13 cellular contexts compared by ENCODE assay signal in the genomic region with DNA sequence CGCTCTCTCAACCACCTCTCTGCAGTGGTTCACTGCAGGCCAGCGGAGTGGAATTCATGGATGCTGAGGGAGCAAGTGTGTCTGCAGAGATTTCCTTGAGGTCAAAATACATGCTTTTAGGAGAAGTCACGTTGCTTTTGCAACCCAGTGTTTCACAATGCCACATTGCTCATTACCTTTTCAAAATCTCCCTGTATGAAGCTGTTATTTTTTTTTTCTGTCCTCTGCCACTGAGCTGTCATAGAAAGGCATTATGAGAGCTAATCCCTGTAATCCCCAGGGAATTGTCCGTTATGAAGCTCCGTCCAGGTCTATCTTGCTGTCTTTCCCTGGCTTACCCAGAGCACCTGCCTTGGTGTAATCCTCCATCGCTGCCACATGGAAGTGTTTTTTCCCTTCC.
DNase-seq lines count a peak whose midpoint lies in the region; ATAC-seq and TF ChIP-seq lines count a peak whose summit lies in the region.
"Had no signal": no experiment of that assay in that cellular context is flagged by ENCODE, and none has a peak within 500 bp of the region (broad histone marks: within the 10 kb centered on the region; RNA-seq: fewer than 3 reads in every experiment).

No MANE protein-coding gene starts in this region.

- DNase-seq in AG10803 (ENCODE audit: low read depth) (peak; percentile 96), LHCN-M2 (ENCODE audit: low read depth) (peak; percentile 90), breast epithelium (ENCODE audit: low spot score in 2 of 2) (no peak), myocyte (ENCODE audit: low read depth) (peak; percentile 40), T-helper 17 cell (no peak), activated T-cell treated with anti-CD3 and anti-CD28 coated beads for 4 hours (no peak)
- DNase-seq in CD8-positive, alpha-beta memory T cell = no peak
- DNase-seq in effector CD8-positive, alpha-beta T cell (lab: John Stamatoyannopoulos, UW) = no peak
- DNase-seq: CD4-positive, alpha-beta T cell; NCI-H2029 treated with DMSO at 0.1 percent for 48 hours; SIG-M5 had no signal

- intact Hi-C loops in breast epithelium (cut with DNase I; ENCODE audit: low total_unique reads) = loop anchor here (10.0 kb wide), 1 partner anchor 233 kb away; no protein-coding TSS in a partner anchor

- CTCF ChIA-PET in CD8-positive, alpha-beta memory T cell (lab: Charles Lee) = no interaction called here

- H3K36me3 ChIP-seq in breast epithelium = no peaks in the 10 kb centered on the region
- H3K36me3 ChIP-seq in CD8-positive, alpha-beta memory T cell (ENCODE audit: insufficient read depth, low read length) = no peaks in the 10 kb centered on the region

- H3K27me3 Mint-ChIP-seq in T-helper 17 cell = peaks cover 53% of the 10 kb centered on the region
- peaks cover 8 to 45% of the 10 kb centered on the region in 2 donors for H3K27me3 Mint-ChIP-seq in CD8-positive, alpha-beta memory T cell

- H3K4me3 Mint-ChIP-seq in T-helper 17 cell = no peak overlapping the region
- no peak overlapping the region for H3K4me3 Mint-ChIP-seq in CD8-positive, alpha-beta memory T cell
- H3K4me3 Mint-ChIP-seq: activated T-helper 17 cell treated with anti-CD3 and anti-CD28 coated beads, Interleukin-2, amount 50 U/mL, for 72 hours; CD4-positive, alpha-beta T cell; dendritic cell treated with granulocyte-macrophage colony-stimulating factor and Interleukin-4, amounts not matched to agents 40 ng/mL and 50 ng/mL, for 4 days had no signal

- peaks cover 0 to 2% (median 0%) of the 10 kb centered on the region in 5 donors for H3K9me3 Mint-ChIP-seq in CD8-positive, alpha-beta memory T cell
- H3K9me3 Mint-ChIP-seq: activated T-helper 17 cell treated with anti-CD3 and anti-CD28 coated beads, Interleukin-2, amount 50 U/mL, for 72 hours; CD4-positive, alpha-beta T cell; dendritic cell treated with granulocyte-macrophage colony-stimulating factor and Interleukin-4, amounts not matched to agents 40 ng/mL and 50 ng/mL, for 4 days had no signal

- no peaks in the 10 kb centered on the region for H3K27me3 ChIP-seq in breast epithelium
- no peaks in the 10 kb centered on the region for H3K27me3 ChIP-seq in CD8-positive, alpha-beta memory T cell (ENCODE audit: insufficient read depth, low read length, poor library complexity, severe bottlenecking)

- no peak for ATAC-seq in T-helper 17 cell
- ATAC-seq: activated T-helper 17 cell treated with anti-CD3 and anti-CD28 coated beads, Interleukin-2, amount 50 U/mL, for 72 hours had no signal

- H3K27ac Mint-ChIP-seq in T-helper 17 cell = no peak overlapping the region
- no peak overlapping the region for H3K27ac Mint-ChIP-seq in CD8-positive, alpha-beta memory T cell
- H3K27ac Mint-ChIP-seq: activated T-helper 17 cell treated with anti-CD3 and anti-CD28 coated beads, Interleukin-2, amount 50 U/mL, for 72 hours; CD4-positive, alpha-beta T cell; dendritic cell treated with granulocyte-macrophage colony-stimulating factor and Interleukin-4, amounts not matched to agents 40 ng/mL and 50 ng/mL, for 4 days had no signal

- H3K4me1 ChIP-seq in breast epithelium = peaks cover 5 to 6% of the 10 kb centered on the region in 2 donors
- H3K4me1 ChIP-seq in CD8-positive, alpha-beta memory T cell (ENCODE audit: insufficient read depth, low read length) = no peaks in the 10 kb centered on the region

- H3K9me3 ChIP-seq in breast epithelium (no peaks in the 10 kb centered on the region), T-helper 17 cell (ENCODE audit: control insufficient read depth, low read length, poor library complexity, severe bottlenecking) (no peaks in the 10 kb centered on the region)
- H3K9me3 ChIP-seq in CD8-positive, alpha-beta memory T cell (ENCODE audit: low read length) = no peaks in the 10 kb centered on the region

- POLR2A ChIA-PET in CD8-positive, alpha-beta memory T cell (lab: Charles Lee) = no interaction called here

- H3K4me3 ChIP-seq in AG10803 (ENCODE audit: low read length) (no peak overlapping the region), breast epithelium (no peak overlapping the region)
- no peak overlapping the region for H3K4me3 ChIP-seq in CD8-positive, alpha-beta memory T cell (ENCODE audit: low read length)

- H3K36me3 Mint-ChIP-seq in T-helper 17 cell (ENCODE audit: low read depth) = peaks cover 7% of the 10 kb centered on the region
- H3K36me3 Mint-ChIP-seq in CD8-positive, alpha-beta memory T cell = no peaks in the 10 kb centered on the region

- H3K4me1 Mint-ChIP-seq in T-helper 17 cell = peaks cover 7% of the 10 kb centered on the region
- H3K4me1 Mint-ChIP-seq in CD8-positive, alpha-beta memory T cell = no peaks in the 10 kb centered on the region
- H3K4me1 Mint-ChIP-seq: activated T-helper 17 cell treated with anti-CD3 and anti-CD28 coated beads, Interleukin-2, amount 50 U/mL, for 72 hours had no signal

- TF ChIP-seq CTCF in AG10803 (conservative IDR thresholded peaks at IDR 0.05; ENCODE audit: low read length) (no peak), breast epithelium (IDR thresholded peaks at IDR 0.05) (no peak)

- TF ChIP-seq POLR2A in breast epithelium (IDR thresholded peaks at IDR 0.05) = no peak

- peak overlapping the region; percentile 82 to 83 for H3K27ac ChIP-seq in breast epithelium
- no peak overlapping the region for H3K27ac ChIP-seq in CD8-positive, alpha-beta memory T cell (ENCODE audit: low read depth, low read length)

Comparison
In these comparisons a context has a peak if more than half of its experiments do, and no peak if none do; other contexts are left out.
1. DNase-seq: peak in AG10803 (single experiment), LHCN-M2 (single experiment) and myocyte (single experiment); none in breast epithelium (0 of 2), T-helper 17 cell (0 of 3), CD8-positive, alpha-beta memory T cell (0 of 5), activated T-cell treated with anti-CD3 and anti-CD28 coated beads for 4 hours (single experiment) and effector CD8-positive, alpha-beta T cell (single experiment).